ENCODE assay signal across 16 cellular contexts in the genomic region with DNA sequence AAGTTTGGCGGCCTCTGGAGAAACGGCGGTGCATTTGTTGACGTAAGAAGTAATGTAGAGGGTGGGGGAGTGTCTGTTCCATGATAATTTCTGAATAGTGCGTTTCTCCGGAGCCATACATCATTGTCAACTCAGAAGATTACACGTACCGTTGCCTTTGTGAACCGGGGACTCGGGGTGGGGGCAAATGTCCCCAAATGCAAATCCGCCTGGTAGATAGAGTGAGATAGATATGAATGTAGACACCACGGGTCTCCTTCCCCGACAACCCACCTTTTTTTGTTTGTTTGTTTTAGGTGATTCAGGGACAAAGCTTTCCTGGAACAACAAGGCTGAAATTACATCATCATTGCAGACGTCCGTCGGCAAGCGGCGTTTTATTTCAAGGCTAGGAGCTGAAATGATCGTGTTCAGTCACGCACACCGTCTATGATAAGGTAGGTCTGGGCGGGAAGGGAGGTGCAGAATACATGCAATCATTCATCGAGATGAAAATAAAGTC.
DNase-seq lines count a peak whose midpoint lies in the region; FAIRE-seq and TF ChIP-seq lines count a peak whose summit lies in the region.
"Had no signal": no experiment of that assay in that cellular context is flagged by ENCODE, and none has a peak within 500 bp of the region (broad histone marks: within the 10 kb centered on the region; RNA-seq: fewer than 3 reads in every experiment).

No MANE protein-coding gene starts in this region.

- POLR2A ChIA-PET in HEK293T (lab: Yijun Ruan, JAX) (no interaction called here), H1 (lab: Charles Lee; ENCODE audit: partially characterized antibody) (no interaction called here)

- no peak overlapping the region for H3K14ac ChIP-seq in H1 (ENCODE audit: insufficient read length)
- H3K14ac ChIP-seq in H9 (ENCODE audit: insufficient read depth, low read length), result no peak overlapping the region

- H3K79me2 ChIP-seq in H1 (ENCODE audit: control insufficient read depth in 1 of 2, insufficient read depth in 2 of 2, low read length in 2 of 2) (no peaks in the 10 kb centered on the region), H9 (ENCODE audit: insufficient read depth, low read length) (no peaks in the 10 kb centered on the region)

- H3K27me3 Mint-ChIP-seq in CD14-positive monocyte (ENCODE audit: low read depth in 3 of 3), result peaks cover 0 to 3% (median 0%) of the 10 kb centered on the region in 3 donors
- peaks cover 2% of the 10 kb centered on the region; the same call in 1 of the 2 replicates for H3K27me3 Mint-ChIP-seq in H9 (ENCODE audit: low read depth)
- H3K27me3 Mint-ChIP-seq: CD4-positive, CD25-positive, alpha-beta regulatory T cell had no signal

- TF ChIP-seq EP300 in H1 (IDR thresholded peaks at IDR 0.05; ENCODE audit: borderline replicate concordance in 1 of 2, low read depth in 2 of 2, low read length in 2 of 2), result no peak

- peaks cover 12 to 54% (median 27%) of the 10 kb centered on the region in 7 donors for H3K9me3 Mint-ChIP-seq in CD14-positive monocyte
- no peaks in the 10 kb centered on the region; a peak in 1 of 5 replicates for H3K9me3 Mint-ChIP-seq in H9

- no peaks in the 10 kb centered on the region; the same call in 1 of the 2 replicates for H3K23me2 ChIP-seq in H1 (ENCODE audit: low read depth, low read length)
- H3K23me2 ChIP-seq in H9 (ENCODE audit: insufficient read length, low read depth, low read length, poor library complexity, severe bottlenecking), result no peaks in the 10 kb centered on the region

- H2BK120ac ChIP-seq in H1 (replicated peaks; ENCODE audit: low read depth, low read length) (no peak overlapping the region), H9 (ENCODE audit: low read depth, low read length, poor library complexity, severe bottlenecking) (no peak overlapping the region)

- H3K27ac Mint-ChIP-seq in CD14-positive monocyte, result no peak overlapping the region
- H3K27ac Mint-ChIP-seq in H9, result no peak overlapping the region; a peak in 1 of 7 replicates

- no peak for TF ChIP-seq POLR2A in H1 (IDR thresholded peaks at IDR 0.05; ENCODE audit: control extremely low read depth in 1 of 2, low read depth in 2 of 2, low read length in 2 of 2)

- no peak overlapping the region for H2AK5ac ChIP-seq in H1 (ENCODE audit: low read depth, low read length)
- H2AK5ac ChIP-seq in H9 (ENCODE audit: insufficient read length, low read length), result no peak overlapping the region

- H3K9ac ChIP-seq in H1 (replicated peaks in 1 of 4; ENCODE audit: extremely low read depth in 1 of 4, low read depth in 3 of 4, low read length in 3 of 4), result no peak overlapping the region
- no peak overlapping the region for H3K9ac ChIP-seq in H9 (ENCODE audit: extremely low read depth, insufficient read length, low read length)
- H3K9ac ChIP-seq: BLaER1 had no signal

- no peaks in the 10 kb centered on the region; a peak in 1 of 7 replicates for H3K27me3 ChIP-seq in H1 (replicated peaks in 1 of 4; ENCODE audit: control insufficient read depth in 3 of 4, extremely low read depth in 1 of 4, insufficient read depth in 3 of 4, low read length in 3 of 4)
- H3K27me3 ChIP-seq in H9 (ENCODE audit: insufficient read depth, low read length), result no peaks in the 10 kb centered on the region
- H3K27me3 ChIP-seq: BLaER1 had no signal

- no peak overlapping the region for H3K4me2 ChIP-seq in H1 (ENCODE audit: insufficient read depth in 1 of 2, low read depth in 2 of 2, low read length in 2 of 2)
- H3K4me2 ChIP-seq in H9 (ENCODE audit: insufficient read depth, insufficient read length, low read length), result no peak overlapping the region
- H3K4me2 ChIP-seq: BLaER1 had no signal

- H3K56ac ChIP-seq in H1 (replicated peaks; ENCODE audit: insufficient read length, low read depth, low read length) (no peak overlapping the region), H9 (ENCODE audit: insufficient read length, low read depth, low read length) (no peak overlapping the region)

- no peak overlapping the region for H2BK15ac ChIP-seq in H1 (ENCODE audit: low read length)
- no peak overlapping the region for H2BK15ac ChIP-seq in H9 (ENCODE audit: low read depth, low read length)

- H4K8ac ChIP-seq in H1 (ENCODE audit: extremely low read depth, insufficient read depth, low read length), result no peak overlapping the region
- no peak overlapping the region for H4K8ac ChIP-seq in H9 (replicated peaks; ENCODE audit: insufficient read length, low read depth, low read length)

- CTCF ChIA-PET in HEK293T (lab: Yijun Ruan, JAX), result no interaction called here
- CTCF ChIA-PET in H1 (lab: Charles Lee; ENCODE audit: partially characterized antibody), result no interaction called here

- no peaks in the 10 kb centered on the region for H3K9me3 ChIP-seq in H1 (ENCODE audit: insufficient read depth in 2 of 2, low read depth in 1 of 2, low read length in 1 of 2)
- H3K9me3 ChIP-seq in H9 (ENCODE audit: control insufficient read depth, low read depth, low read length), result no peaks in the 10 kb centered on the region
- H3K9me3 ChIP-seq: HAP-1 had no signal

- H4K5ac ChIP-seq in H1 (ENCODE audit: insufficient read length, low read depth, low read length) (no peak overlapping the region), H9 (ENCODE audit: insufficient read length, low read depth, low read length) (no peak overlapping the region)

- H3K4me1 Mint-ChIP-seq in CD14-positive monocyte, result no peaks in the 10 kb centered on the region
- H3K4me1 Mint-ChIP-seq in H9, result peaks cover 11 to 12% of the 10 kb centered on the region in 2 experiments
- H3K4me1 Mint-ChIP-seq: CD4-positive, CD25-positive, alpha-beta regulatory T cell had no signal

- H3K36me3 Mint-ChIP-seq in CD14-positive monocyte, result no peaks in the 10 kb centered on the region
- peaks cover 0 to 5% (median 0%) of the 10 kb centered on the region in 3 experiments; a peak in 2 of 7 replicates for H3K36me3 Mint-ChIP-seq in H9 (ENCODE audit: insufficient read depth in 1 of 3, low read depth in 3 of 3)
- H3K36me3 Mint-ChIP-seq: CD4-positive, CD25-positive, alpha-beta regulatory T cell had no signal

- no peaks in the 10 kb centered on the region for H4K20me1 ChIP-seq in H1 (replicated peaks in 1 of 2; ENCODE audit: control insufficient read depth in 1 of 2, insufficient read depth in 2 of 2, low read length in 2 of 2)
- no peaks in the 10 kb centered on the region for H4K20me1 ChIP-seq in H9 (ENCODE audit: control insufficient read depth, insufficient read depth, insufficient read length)
- H4K20me1 ChIP-seq: BLaER1 had no signal

- FAIRE-seq in H1 (lab: Jason Lieb, UNC), result no peak

- H3K23ac ChIP-seq in H1 (ENCODE audit: insufficient read length) (no peak overlapping the region), H9 (ENCODE audit: insufficient read length, low read depth, low read length) (no peak overlapping the region)

- H3K18ac ChIP-seq in H1 (ENCODE audit: extremely low read depth, low read length) (no peak overlapping the region), H9 (ENCODE audit: insufficient read length, low read depth, low read length) (no peak overlapping the region)

- no peaks in the 10 kb centered on the region for H3K36me3 ChIP-seq in H1 (ENCODE audit: control insufficient read depth in 2 of 4, insufficient read depth in 4 of 4, low read length in 3 of 4)
- H3K36me3 ChIP-seq: BLaER1, HAP-1 had no signal

- peak; percentile 2 for DNase-seq in CD14-positive monocyte (ENCODE audit: low spot score)
- DNase-seq in Daoy (ENCODE audit: low read depth), result peak; percentile 72
- DNase-seq in HEK293T (ENCODE audit: extremely low spot score), result peak; percentile 34
- DNase-seq in H1 (ENCODE audit: low read depth in 1 of 2, low spot score in 2 of 2), result no peak
- no peak for DNase-seq in NCI-H2227 treated with DMSO at 0.1 percent for 48 hours (lab: John Stamatoyannopoulos, UW)
- DNase-seq in superior temporal gyrus (ENCODE audit: extremely low spot score), result no peak
- DNase-seq in NCI-H1930 (lab: John Stamatoyannopoulos, UW), result no peak
- DNase-seq in H9, result no peak
- DNase-seq: AML-193, DND-41, IMR-90, KG1 had no signal

- H3K79me1 ChIP-seq in H1 (ENCODE audit: low read depth, low read length), result no peaks in the 10 kb centered on the region
- no peaks in the 10 kb centered on the region for H3K79me1 ChIP-seq in H9 (ENCODE audit: insufficient read depth, low read depth, low read length, poor library complexity, severe bottlenecking)

- no peak overlapping the region for H3K4me3 ChIP-seq in H1 (ENCODE audit: extremely low read depth in 1 of 4, insufficient read depth in 2 of 4, low read depth in 3 of 4, low read length in 4 of 4)
- H3K4me3 ChIP-seq: BLaER1, HAP-1 had no signal

- 90% methylated on average over 23 of the region's 23 CpGs; no CpG with 5 or more reads in 1 of the 2 experiments for WGBS in H1 (ENCODE audit: extremely low coverage in 1 of 2, insufficient coverage in 1 of 2, insufficient read length in 1 of 2, insufficient replicate concordance in 2 of 2, low coverage in 1 of 2, low lambda C conversion rate in 2 of 2, missing lambda C conversion rate in 1 of 2), 2 experiments
- no CpG with 5 or more reads among the region's 23 CpGs for WGBS in H9 (ENCODE audit: extremely low coverage, insufficient read length, low lambda C conversion rate)

- H2BK20ac ChIP-seq in H1 (ENCODE audit: low read length), result 0 out of 2 replicates have a peak overlapping the region, but pooled peaks have one; percentile 18
- H2BK20ac ChIP-seq in H9 (ENCODE audit: low read depth, low read length, poor library complexity, severe bottlenecking), result no peak overlapping the region

- 0 out of 2 replicates have a peak overlapping the region, but pooled peaks have one; percentile 20 for H2BK5ac ChIP-seq in H1 (ENCODE audit: low read depth, low read length)
- H2BK5ac ChIP-seq in H9 (ENCODE audit: insufficient read length, low read length), result no peak overlapping the region

- intact Hi-C loops in CD14-positive monocyte (cut with micrococcal nuclease), result no loop called here

- no peak for TF ChIP-seq RAD21 in H1 (IDR thresholded peaks at IDR 0.05 in 1 of 2, conservative IDR thresholded peaks at IDR 0.05 in 1 of 2; ENCODE audit: low read depth in 2 of 2, low read length in 2 of 2)

- no peak overlapping the region for H3T11ph ChIP-seq in H9 (ENCODE audit: low read length)

- H3K4ac ChIP-seq in H1 (replicated peaks; ENCODE audit: insufficient read length, low read depth, low read length), result no peak overlapping the region
- no peak overlapping the region for H3K4ac ChIP-seq in H9 (ENCODE audit: low read depth, low read length)

- H3K4me1 ChIP-seq in H1 (replicated peaks in 1 of 4; ENCODE audit: control insufficient read depth in 3 of 4, insufficient read depth in 4 of 4, low read length in 3 of 4) (0 out of 7 replicates have a peak, but pooled peaks cover 0 to 3% (median 0%) of the 10 kb centered on the region in 4 experiments), H9 (ENCODE audit: insufficient read depth, low read length) (no peaks in the 10 kb centered on the region)
- H3K4me1 ChIP-seq: BLaER1, HAP-1 had no signal

- H2BK12ac ChIP-seq in H1 (ENCODE audit: low read depth, low read length) (peak overlapping the region; percentile 81; the same call in 1 of the 2 replicates), H9 (ENCODE audit: insufficient read length, low read depth, low read length) (no peak overlapping the region)

- H3K27ac ChIP-seq in H1 (ENCODE audit: low read depth, low read length) (no peak overlapping the region), H9 (ENCODE audit: insufficient read length, low read depth, low read length) (no peak overlapping the region)
- H3K27ac ChIP-seq: BLaER1, HL-60 had no signal

- TF ChIP-seq CTCF in CD14-positive monocyte (IDR thresholded peaks at IDR 0.05) (no peak), H1 (IDR thresholded peaks at IDR 0.05; ENCODE audit: control extremely low read depth in 1 of 3, insufficient read depth in 1 of 3, low read depth in 1 of 3, low read length in 3 of 3) (no peak), H9 (conservative IDR thresholded peaks at IDR 0.05) (no peak)

- H4K91ac ChIP-seq in H1 (replicated peaks; ENCODE audit: insufficient read length, low read length) (no peak overlapping the region), H9 (ENCODE audit: insufficient read length, low read depth, low read length) (no peak overlapping the region)

- no peak overlapping the region for H3K4me3 Mint-ChIP-seq in CD14-positive monocyte
- H3K4me3 Mint-ChIP-seq in H9, result no peak overlapping the region
- H3K4me3 Mint-ChIP-seq: CD4-positive, CD25-positive, alpha-beta regulatory T cell had no signal

- 0 out of 2 replicates have a peak overlapping the region, but pooled peaks have one; percentile 68 for H2AFZ ChIP-seq in H1 (ENCODE audit: low read length)
- no peak overlapping the region for H2AFZ ChIP-seq in H9 (ENCODE audit: low read length)

Comparison
In these comparisons a context has a peak if more than half of its experiments do, and no peak if none do; other contexts are left out.
1. DNase-seq: peak in CD14-positive monocyte (single experiment), Daoy (single experiment) and HEK293T (single experiment); none in H1 (0 of 2), NCI-H2227 treated with DMSO at 0.1 percent for 48 hours (single experiment), superior temporal gyrus (single experiment), NCI-H1930 (0 of 2) and H9 (single experiment).